In the genomic region with DNA sequence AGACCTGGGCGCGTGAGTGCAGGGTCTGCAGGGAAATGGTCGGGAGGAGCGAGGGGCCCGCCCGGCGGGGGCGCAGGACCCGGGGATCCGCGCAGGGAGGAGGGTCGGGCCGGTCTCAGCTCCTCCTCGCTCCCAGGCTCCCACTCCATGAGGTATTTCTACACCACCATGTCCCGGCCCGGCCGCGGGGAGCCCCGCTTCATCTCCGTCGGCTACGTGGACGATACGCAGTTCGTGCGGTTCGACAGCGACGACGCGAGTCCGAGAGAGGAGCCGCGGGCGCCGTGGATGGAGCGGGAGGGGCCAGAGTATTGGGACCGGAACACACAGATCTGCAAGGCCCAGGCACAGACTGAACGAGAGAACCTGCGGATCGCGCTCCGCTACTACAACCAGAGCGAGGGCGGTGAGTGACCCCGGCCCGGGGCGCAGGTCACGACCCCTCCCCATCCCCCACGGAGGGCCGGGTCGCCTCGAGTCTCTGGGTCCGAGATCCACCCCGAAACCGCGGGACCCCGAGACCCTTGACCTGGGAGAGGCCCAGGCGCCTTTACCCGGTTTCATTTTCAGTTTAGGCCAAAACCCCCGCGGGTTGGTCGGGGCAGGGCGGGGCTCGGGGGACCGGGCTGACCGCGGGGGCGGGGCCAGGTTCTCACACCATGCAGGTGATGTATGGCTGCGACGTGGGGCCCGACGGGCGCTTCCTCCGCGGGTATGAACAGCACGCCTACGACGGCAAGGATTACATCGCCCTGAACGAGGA, we compare ENCODE assay signal across 8 cellular contexts. TPM values are rescaled to one million over a fixed set of nuclear protein-coding genes. Genes with fewer than 3 reads are reported as not detected.
A peak's percentile ranks its signal among the peaks of the same experiment; 100 is the strongest.
DNase-seq lines count a peak whose midpoint lies in the region; ATAC-seq and TF ChIP-seq lines count a peak whose summit lies in the region.

No MANE protein-coding gene starts in this region.

- peaks cover 2% of the 10 kb centered on the region for H3K9me3 Mint-ChIP-seq in activated CD8-positive, alpha-beta memory T cell treated with anti-CD3 and anti-CD28 coated beads, Interleukin-2, amount 10 ng/mL, durations not matched to agents 7 days and 5 days (ENCODE audit: low read depth)
- H3K9me3 Mint-ChIP-seq in endodermal cell, result peaks cover 10% of the 10 kb centered on the region

- H3F3A ChIP-seq in Loucy (ENCODE audit: low read depth), result no peaks in the 10 kb centered on the region

- H3K9ac ChIP-seq in Loucy (ENCODE audit: low read depth, low read length, poor library complexity, severe bottlenecking) (peak overlapping the region; percentile 97), endodermal cell (ENCODE audit: extremely low read depth, low read length, poor library complexity, severe bottlenecking) (no peak overlapping the region)

- peak overlapping the region; percentile 88 for H2AFZ ChIP-seq in Loucy (ENCODE audit: low read length)

- H3K4me3 ChIP-seq in Loucy (ENCODE audit: low read length, poor library complexity, severe bottlenecking) (peak overlapping the region; percentile 95), endodermal cell (ENCODE audit: low read length) (no peak overlapping the region)

- no peaks in the 10 kb centered on the region for H3K9me3 ChIP-seq in Loucy (ENCODE audit: insufficient read depth, low read depth, low read length)
- no peaks in the 10 kb centered on the region for H3K9me3 ChIP-seq in endodermal cell (ENCODE audit: control insufficient read depth, low read length)

- H3K9me2 ChIP-seq in Loucy (replicated peaks; ENCODE audit: low read depth, low read length), result no peaks in the 10 kb centered on the region

- H3K27me3 Mint-ChIP-seq in activated CD8-positive, alpha-beta memory T cell treated with anti-CD3 and anti-CD28 coated beads, Interleukin-2, amount 10 ng/mL, durations not matched to agents 7 days and 5 days, result no peaks in the 10 kb centered on the region
- peaks cover 87% of the 10 kb centered on the region for H3K27me3 Mint-ChIP-seq in endodermal cell (ENCODE audit: insufficient read depth)

- ATAC-seq in GM21576 (IDR thresholded peaks at IDR 0.05; ENCODE audit: unreplicated experiment), result peak; percentile 66
- peak; percentile 91 for ATAC-seq in activated CD8-positive, alpha-beta memory T cell treated with anti-CD3 and anti-CD28 coated beads, Interleukin-2, amount 10 ng/mL, durations not matched to agents 7 days and 5 days

- H3K4me3 Mint-ChIP-seq in activated CD8-positive, alpha-beta memory T cell treated with anti-CD3 and anti-CD28 coated beads, Interleukin-2, amount 10 ng/mL, durations not matched to agents 7 days and 5 days, result peak overlapping the region; percentile 78
- peak overlapping the region; percentile 56 for H3K4me3 Mint-ChIP-seq in endodermal cell

- H3K36me3 Mint-ChIP-seq in activated CD8-positive, alpha-beta memory T cell treated with anti-CD3 and anti-CD28 coated beads, Interleukin-2, amount 10 ng/mL, durations not matched to agents 7 days and 5 days, result peaks cover 15% of the 10 kb centered on the region
- no peaks in the 10 kb centered on the region for H3K36me3 Mint-ChIP-seq in endodermal cell (ENCODE audit: low read depth)

- no peaks in the 10 kb centered on the region for H3K36me3 ChIP-seq in Loucy (ENCODE audit: insufficient read depth, low read length)
- no peaks in the 10 kb centered on the region for H3K36me3 ChIP-seq in endodermal cell (ENCODE audit: control insufficient read depth, insufficient read depth, low read length)

- DNase-seq in ELR (ENCODE audit: low read depth), result peak; percentile 53
- peak; percentile 89 for DNase-seq in activated CD8-positive, alpha-beta memory T cell treated with anti-CD3 and anti-CD28 coated beads, Interleukin-2, amount 10 ng/mL, durations not matched to agents 7 days and 5 days
- DNase-seq in endodermal cell, result peak; percentile 88
- peak; percentile 9 for DNase-seq in midbrain (lab: John Stamatoyannopoulos, UW)
- DNase-seq in stimulated activated CD8-positive, alpha-beta memory T cell treated with anti-CD3 and anti-CD28 coated beads, Interleukin-2, amount 100 ng/mL, for 48 hours (ENCODE audit: low read depth in 2 of 2), result peak; percentile 62 to 63
- no peak for DNase-seq in COLO829 (ENCODE audit: low spot score)

- peaks cover 10% of the 10 kb centered on the region; the same call in 1 of the 2 replicates for H3K79me2 ChIP-seq in Loucy (ENCODE audit: insufficient read depth, low read length)

- H3K4me1 ChIP-seq in Loucy (ENCODE audit: insufficient read depth, low read length, poor library complexity, severe bottlenecking) (peaks cover 15% of the 10 kb centered on the region), endodermal cell (ENCODE audit: control insufficient read depth, insufficient read depth, low read length) (no peaks in the 10 kb centered on the region)

- TF ChIP-seq CTCF in Loucy (conservative IDR thresholded peaks at IDR 0.05; ENCODE audit: low read length) (no peak), endodermal cell (conservative IDR thresholded peaks at IDR 0.05) (no peak)

- H3K27me3 ChIP-seq in Loucy (ENCODE audit: insufficient read depth, low read length, poor library complexity, severe bottlenecking), result no peaks in the 10 kb centered on the region
- peaks cover 39% of the 10 kb centered on the region for H3K27me3 ChIP-seq in endodermal cell (ENCODE audit: control insufficient read depth, insufficient read depth, low read length, poor library complexity, severe bottlenecking)

- no peaks in the 10 kb centered on the region for H4K20me1 ChIP-seq in Loucy (ENCODE audit: insufficient read depth, low read length, poor library complexity, severe bottlenecking)

- H3K27ac Mint-ChIP-seq in activated CD8-positive, alpha-beta memory T cell treated with anti-CD3 and anti-CD28 coated beads, Interleukin-2, amount 10 ng/mL, durations not matched to agents 7 days and 5 days, result peak overlapping the region; percentile 84
- H3K27ac Mint-ChIP-seq in endodermal cell, result no peak overlapping the region

- H3K4me2 ChIP-seq in Loucy (ENCODE audit: low read depth, low read length, poor library complexity, severe bottlenecking), result peak overlapping the region; percentile 90

- peaks cover 9% of the 10 kb centered on the region for H3K4me1 Mint-ChIP-seq in activated CD8-positive, alpha-beta memory T cell treated with anti-CD3 and anti-CD28 coated beads, Interleukin-2, amount 10 ng/mL, durations not matched to agents 7 days and 5 days
- H3K4me1 Mint-ChIP-seq in endodermal cell, result no peaks in the 10 kb centered on the region

- WGBS in endodermal cell (ENCODE audit: insufficient coverage in 1 of 2, insufficient read length in 1 of 2), 2 experiments, result 0 to 4% methylated on average over 10 to 81 of the region's 81 CpGs

- CTCF ChIA-PET in activated CD8-positive, alpha-beta memory T cell treated with anti-CD3 and anti-CD28 coated beads, Interleukin-2, amount 10 ng/mL, durations not matched to agents 7 days and 5 days (lab: Charles Lee), result no interaction called here

- no peak overlapping the region for H3K27ac ChIP-seq in endodermal cell (ENCODE audit: low read depth, low read length)

RNA-seq across cellular contexts. Expression of a gene that starts 54.3 kb away (rescaled TPM):
- 1,000 to 10,000 TPM; 1,622 to 2,021 TPM for total RNA-seq in activated CD8-positive, alpha-beta memory T cell treated with anti-CD3 and anti-CD28 coated beads, Interleukin-2, amount 10 ng/mL, durations not matched to agents 7 days and 5 days
- 100 to 1,000 TPM; 212 to 282 TPM for total RNA-seq in endodermal cell
- polyA plus RNA-seq in endodermal cell (2013, experiment 1 of 2), result 56.2 TPM
- 50.5 TPM for polyA plus RNA-seq in endodermal cell (2013, experiment 2 of 2)

Comparison
In these comparisons a context has a peak if more than half of its experiments do, and no peak if none do; other contexts are left out.
1. RNA of a gene that starts 54.3 kb away (total RNA-seq): 1,622 to 2,021 TPM in activated CD8-positive, alpha-beta memory T cell treated with anti-CD3 and anti-CD28 coated beads, Interleukin-2, amount 10 ng/mL, durations not matched to agents 7 days and 5 days; 212 to 282 TPM in endodermal cell; every median in the first group is over 4 times any median in the second.